Comparison of ENCODE assay signal across 9 cellular contexts in the genomic region with DNA sequence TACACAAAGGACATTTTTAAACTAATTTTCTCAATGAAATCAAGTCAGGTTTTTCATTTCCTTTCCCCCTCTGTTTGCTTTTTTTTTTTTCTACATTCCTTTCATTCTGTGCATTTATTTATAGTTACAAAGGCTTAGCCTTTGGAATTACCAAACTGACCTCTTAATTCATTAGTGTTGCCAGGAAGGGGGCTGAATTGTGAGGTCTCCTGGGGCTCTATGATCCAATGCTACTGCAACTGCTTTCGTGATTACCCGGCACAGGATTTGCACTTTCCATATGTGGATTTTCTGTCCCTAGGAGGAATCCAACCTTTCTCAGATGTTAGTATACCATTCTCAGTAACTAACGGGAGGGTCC. TPM values are rescaled to one million over a fixed set of nuclear protein-coding genes. Genes with fewer than 3 reads are reported as not detected.
DNase-seq lines count a peak whose midpoint lies in the region; ATAC-seq and TF ChIP-seq lines count a peak whose summit lies in the region.
"Had no signal": no experiment of that assay in that cellular context is flagged by ENCODE, and none has a peak within 500 bp of the region (broad histone marks: within the 10 kb centered on the region; RNA-seq: fewer than 3 reads in every experiment).

No MANE protein-coding gene starts in this region.

- H3K4me3 Mint-ChIP-seq in naive B cell, result no peak overlapping the region

- no peaks in the 10 kb centered on the region for H3K27me3 Mint-ChIP-seq in naive B cell

- no peaks in the 10 kb centered on the region for H3K9me3 ChIP-seq in A673 (ENCODE audit: low read depth, low read length, poor library complexity, severe bottlenecking)

- peak overlapping the region; percentile 72 for H3K27ac ChIP-seq in A673 (ENCODE audit: low read depth, low read length, poor library complexity, severe bottlenecking)

- BruUV-seq in A673 (replicated peaks; lab: Mats Ljungman, UMichigan), result no TSS peak

- no peak for ATAC-seq in naive B cell (ENCODE audit: low read depth in 2 of 2)
- ATAC-seq in esophagus mucosa, result no peak
- no peak for ATAC-seq in GM19035 (IDR thresholded peaks at IDR 0.05; ENCODE audit: unreplicated experiment)
- ATAC-seq in HG02870 (IDR thresholded peaks at IDR 0.05; ENCODE audit: unreplicated experiment), result no peak

- peak; percentile 81 for DNase-seq in A673 (ENCODE audit: low spot score)
- peak; percentile 83 for DNase-seq in GM04503 (ENCODE audit: low read depth)
- DNase-seq in cardiac fibroblast (ENCODE audit: low read depth in 2 of 2), result peak; percentile 91 to 92
- no peak for DNase-seq in naive B cell
- no peak for DNase-seq in SKM-1 (lab: John Stamatoyannopoulos, UW; ENCODE audit: unreplicated experiment)
- DNase-seq: NCI-H2029 had no signal

- H3K27ac Mint-ChIP-seq in naive B cell, result peak overlapping the region in 5 of 6 donors; percentile 44 to 89 (median 83)

- H3K4me3 ChIP-seq in A673 (ENCODE audit: low read depth, low read length, poor library complexity, severe bottlenecking), result no peak overlapping the region
- no peak overlapping the region for H3K4me3 ChIP-seq in cardiac fibroblast (replicated peaks in 1 of 2; ENCODE audit: low read depth in 2 of 2, low read length in 2 of 2)

- POLR2A ChIA-PET in A673 (lab: Charles Lee; ENCODE audit: low non-redundant PET), result no interaction called here

- no peaks in the 10 kb centered on the region for H3K27me3 ChIP-seq in A673 (replicated peaks; ENCODE audit: insufficient read depth, low read depth, low read length, poor library complexity)

- intact Hi-C loops in A673 (cut with micrococcal nuclease; ENCODE audit: unreplicated experiment), result no loop called here

- no peak for TF ChIP-seq CTCF in A673 (conservative IDR thresholded peaks at IDR 0.05; ENCODE audit: low read depth, low read length)
- TF ChIP-seq CTCF in cardiac fibroblast (IDR thresholded peaks at IDR 0.05; ENCODE audit: low read depth, low read length), result no peak

- H3K36me3 ChIP-seq in A673 (ENCODE audit: insufficient read depth, low read length, poor library complexity, severe bottlenecking), result no peaks in the 10 kb centered on the region

- H3K4me1 ChIP-seq in A673 (ENCODE audit: insufficient read depth, low read length, poor library complexity, severe bottlenecking), result peaks cover 54% of the 10 kb centered on the region

- peaks cover 38 to 48% of the 10 kb centered on the region in 2 donors for H3K36me3 Mint-ChIP-seq in naive B cell

- H3K9me3 Mint-ChIP-seq in naive B cell, result no peaks in the 10 kb centered on the region

- CTCF ChIA-PET in A673 (lab: Charles Lee), result interaction anchor here (0.6 kb wide), 1 partner anchor 25 kb away, joined by 3 read pairs; no protein-coding TSS in a partner anchor

- H3K4me1 Mint-ChIP-seq in naive B cell, result peaks cover 34 to 38% (median 34%) of the 10 kb centered on the region in 3 donors

RNA-seq across cellular contexts. Expression of gene NEDD9, which starts 35.3 kb away (rescaled TPM):
- total RNA-seq in A673 (2021) (5.6 and 6.6 TPM in 2 replicates), esophagus mucosa (4.1 TPM)
- 10 to 100 TPM; 42.0 to 80.5 (median 48.1) TPM for polyA plus RNA-seq in naive B cell (ENCODE audit: low read depth in 6 of 6)

Comparison
In these comparisons a context has a peak if more than half of its experiments do, and no peak if none do; other contexts are left out.
1. DNase-seq: peak in A673 (single experiment), GM04503 (single experiment) and cardiac fibroblast (2 of 2); none in naive B cell (single experiment) and SKM-1 (single experiment).